In genomic region chr19:36213793-36214387, GRCh38 we compare ENCODE assay signal across 8 cellular contexts. TPM values are rescaled to one million over a fixed set of nuclear protein-coding genes. Genes with fewer than 3 reads are reported as not detected.
DNase-seq lines count a peak whose midpoint lies in the region.

No MANE protein-coding gene starts in this region.

- DNase-seq in EH (ENCODE audit: low read depth) (peak; percentile 6), neuronal stem cell (ENCODE audit: low spot score) (peak; percentile 1), cerebellum (ENCODE audit: low spot score) (no peak), GF-D8 (lab: John Stamatoyannopoulos, UW) (no peak), NCI-H524 treated with DMSO at 0.1 percent for 48 hours (lab: John Stamatoyannopoulos, UW) (no peak)
- no peak for DNase-seq in effector memory CD4-positive, alpha-beta T cell
- DNase-seq in activated effector memory CD4-positive, alpha-beta T cell treated with anti-CD3 and anti-CD28 coated beads, Interleukin-2, amount 50 U/mL, for 16 hours, result no peak

- no peaks in the 10 kb centered on the region for H3K27me3 ChIP-seq in effector memory CD4-positive, alpha-beta T cell (replicated peaks; ENCODE audit: control insufficient read depth, insufficient read depth, low read length, poor library complexity, severe bottlenecking)
- H3K27me3 ChIP-seq in neuronal stem cell (ENCODE audit: control insufficient read depth in 3 of 3, insufficient read depth in 3 of 3, low read depth in 1 of 3, low read length in 3 of 3), result no peaks in the 10 kb centered on the region

- H2BK120ac ChIP-seq in neuronal stem cell (ENCODE audit: low read depth, low read length), result no peak overlapping the region

- H3K27ac ChIP-seq in KOPT-K1 (ENCODE audit: low read depth, low read length, poor library complexity, severe bottlenecking), result peak overlapping the region; percentile 78
- H3K27ac ChIP-seq in effector memory CD4-positive, alpha-beta T cell (ENCODE audit: insufficient read depth, low read length, poor library complexity, severe bottlenecking), result peak overlapping the region; percentile 91
- no peak overlapping the region for H3K27ac ChIP-seq in neuronal stem cell (replicated peaks; ENCODE audit: low read length)

- H3K14ac ChIP-seq in neuronal stem cell (ENCODE audit: low read length), result peak overlapping the region; percentile 99

- H3K4me2 ChIP-seq in neuronal stem cell (ENCODE audit: insufficient read depth, low read length, poor library complexity, severe bottlenecking), result peak overlapping the region; percentile 79

- peak overlapping the region; percentile 32 for H3K4ac ChIP-seq in neuronal stem cell (ENCODE audit: low read length)

- peak overlapping the region; percentile 98 for H2BK5ac ChIP-seq in neuronal stem cell (ENCODE audit: low read length)

- H3K36me3 ChIP-seq in KOPT-K1 (ENCODE audit: insufficient read depth, low read length) (peaks cover 18% of the 10 kb centered on the region), neuronal stem cell (replicated peaks in 1 of 2; ENCODE audit: control insufficient read depth in 2 of 2, insufficient read depth in 2 of 2, low read length in 2 of 2) (peaks cover under 1 to 26% of the 10 kb centered on the region in 2 donors)
- peaks cover under 1% of the 10 kb centered on the region for H3K36me3 ChIP-seq in effector memory CD4-positive, alpha-beta T cell (ENCODE audit: control insufficient read depth, insufficient read depth, low read length)

- H3K9me3 ChIP-seq in KOPT-K1 (ENCODE audit: insufficient read depth, low read length, poor library complexity, severe bottlenecking), result peaks cover 12% of the 10 kb centered on the region
- H3K9me3 ChIP-seq in effector memory CD4-positive, alpha-beta T cell (ENCODE audit: control insufficient read depth, low read length), result no peaks in the 10 kb centered on the region
- peaks cover 0 to 25% of the 10 kb centered on the region in 2 donors for H3K9me3 ChIP-seq in neuronal stem cell (replicated peaks in 1 of 2; ENCODE audit: control insufficient read depth in 2 of 2, insufficient read depth in 1 of 2, low read depth in 1 of 2, low read length in 2 of 2)

- peaks cover 7% of the 10 kb centered on the region for H3K4me1 ChIP-seq in effector memory CD4-positive, alpha-beta T cell (ENCODE audit: control insufficient read depth, insufficient read depth, low read length, poor library complexity, severe bottlenecking)
- peaks cover 5 to 6% of the 10 kb centered on the region in 2 donors for H3K4me1 ChIP-seq in neuronal stem cell (ENCODE audit: control insufficient read depth in 2 of 2, insufficient read depth in 1 of 2, low read depth in 1 of 2, low read length in 2 of 2)

- H2BK12ac ChIP-seq in neuronal stem cell (ENCODE audit: low read length), result peak overlapping the region; percentile 18

- peaks cover 5% of the 10 kb centered on the region for H3K79me1 ChIP-seq in neuronal stem cell (ENCODE audit: low read depth, low read length)

- H3K9ac ChIP-seq in neuronal stem cell (ENCODE audit: low read depth, low read length, poor library complexity), result peak overlapping the region; percentile 98

- peak overlapping the region; percentile 73 for H3K4me3 ChIP-seq in effector memory CD4-positive, alpha-beta T cell (ENCODE audit: insufficient read depth, low read depth, low read length, poor library complexity, severe bottlenecking)
- peak overlapping the region; percentile 80 to 92 for H3K4me3 ChIP-seq in neuronal stem cell (ENCODE audit: low read length in 2 of 2)

- H3K18ac ChIP-seq in neuronal stem cell (ENCODE audit: low read length), result peak overlapping the region; percentile 92

- WGBS in neuronal stem cell (ENCODE audit: extremely low coverage in 2 of 2, insufficient read length in 2 of 2, insufficient replicate concordance in 1 of 2), 2 donors, result no CpG with 5 or more reads among the region's 15 CpGs

- H2AFZ ChIP-seq in neuronal stem cell (ENCODE audit: low read length), result peak overlapping the region; percentile 94

- H2AK5ac ChIP-seq in neuronal stem cell (ENCODE audit: low read depth, low read length), result peak overlapping the region; percentile 9

- H3K23ac ChIP-seq in neuronal stem cell (ENCODE audit: low read depth, low read length, poor library complexity), result peak overlapping the region; percentile 95

- peak overlapping the region; percentile 66 for H2BK15ac ChIP-seq in neuronal stem cell (ENCODE audit: low read length)

- peak overlapping the region; percentile 39 for H4K91ac ChIP-seq in neuronal stem cell (ENCODE audit: low read depth, low read length, poor library complexity)

- H4K8ac ChIP-seq in neuronal stem cell (ENCODE audit: low read depth, low read length), result peak overlapping the region; percentile 88

RNA-seq across cellular contexts. Expression of gene ZNF565, which starts 0.6 kb away (rescaled TPM):
- polyA plus RNA-seq in neuronal stem cell (2013, experiment 1 of 2), result 1.9 TPM
- 1.6 TPM for polyA plus RNA-seq in neuronal stem cell (2013, experiment 2 of 2)
- 14.6 TPM for total RNA-seq in cerebellum

RNA-seq across cellular contexts. Expression of gene ZNF146, which starts 1.0 kb away (rescaled TPM):
- polyA plus RNA-seq in neuronal stem cell (2013, experiment 1 of 2), result 71.1 TPM
- polyA plus RNA-seq in neuronal stem cell (2013, experiment 2 of 2), result 72.3 TPM
- total RNA-seq in cerebellum, result 83.1 TPM

Comparison
In these comparisons a context has a peak if more than half of its experiments do, and no peak if none do; other contexts are left out.
1. DNase-seq: peak in EH (single experiment) and neuronal stem cell (single experiment); none in effector memory CD4-positive, alpha-beta T cell (0 of 3), cerebellum (single experiment), GF-D8 (single experiment), activated effector memory CD4-positive, alpha-beta T cell treated with anti-CD3 and anti-CD28 coated beads, Interleukin-2, amount 50 U/mL, for 16 hours (single experiment) and NCI-H524 treated with DMSO at 0.1 percent for 48 hours (single experiment).